Comparison of ENCODE assay signal across 12 cellular contexts in genomic region chr1:207812778-207813512, GRCh38.
DNase-seq lines count a peak whose midpoint lies in the region; ATAC-seq, FAIRE-seq and TF ChIP-seq lines count a peak whose summit lies in the region.
"Had no signal": no experiment of that assay in that cellular context is flagged by ENCODE, and none has a peak within 500 bp of the region (broad histone marks: within the 10 kb centered on the region; RNA-seq: fewer than 3 reads in every experiment).

No MANE protein-coding gene starts in this region.

- no peaks in the 10 kb centered on the region for H3K27me3 Mint-ChIP-seq in Caco-2 (ENCODE audit: insufficient read depth, unreplicated experiment)
- H3K27me3 Mint-ChIP-seq: progenitor cell of endocrine pancreas had no signal

- intact Hi-C loops in adrenal gland (cut with DNase I) = no loop called here
- intact Hi-C loops in left colon (cut with DNase I, micrococcal nuclease) = no loop called here
- intact Hi-C loops in Caco-2 (cut with micrococcal nuclease; ENCODE audit: unreplicated experiment) = loop anchor here (1.0 to 2.0 kb wide), 2 partner anchors 14 to 150 kb away; no protein-coding TSS in a partner anchor

- no peak for ATAC-seq in left colon
- ATAC-seq: foreskin keratinocyte had no signal

- H3K4me3 ChIP-seq in Karpas-422 (ENCODE audit: low read length) = no peak overlapping the region
- no peak overlapping the region for H3K4me3 ChIP-seq in adrenal gland
- H3K4me3 ChIP-seq in stomach smooth muscle (ENCODE audit: low read length in 2 of 2) = peak overlapping the region in 1 of 2 donors; percentile 69
- H3K4me3 ChIP-seq in Caco-2 (ENCODE audit: low read depth, low read length) = no peak overlapping the region

- no peaks in the 10 kb centered on the region for H3K9me3 ChIP-seq in Karpas-422 (ENCODE audit: low read length)
- no peaks in the 10 kb centered on the region for H3K9me3 ChIP-seq in adrenal gland (replicated peaks in 1 of 3)
- H3K9me3 ChIP-seq in stomach smooth muscle (ENCODE audit: control insufficient read depth in 2 of 2, low read length in 2 of 2) = no peaks in the 10 kb centered on the region
- H3K9me3 ChIP-seq in Caco-2 = no peaks in the 10 kb centered on the region

- no peak overlapping the region for H3K27ac Mint-ChIP-seq in Caco-2 (ENCODE audit: unreplicated experiment)
- H3K27ac Mint-ChIP-seq: progenitor cell of endocrine pancreas had no signal

- no peak for FAIRE-seq in GM12892 (lab: Jason Lieb, UNC)

- peaks cover 58% of the 10 kb centered on the region for H3K36me3 Mint-ChIP-seq in Caco-2 (ENCODE audit: insufficient read depth, unreplicated experiment)

- TF ChIP-seq CTCF in adrenal gland (IDR thresholded peaks at IDR 0.05) (no peak), Caco-2 (IDR thresholded peaks at IDR 0.05; ENCODE audit: insufficient read depth in 1 of 2, low read depth in 1 of 2, low read length in 1 of 2, severe bottlenecking in 1 of 2, unreplicated experiment in 1 of 2) (no peak)

- no TSS peak for BruUV-seq in Caco-2 (replicated peaks; lab: Mats Ljungman, UMichigan)

- no peak overlapping the region for H3K4me2 ChIP-seq in Karpas-422 (ENCODE audit: low read depth, low read length, poor library complexity, severe bottlenecking)

- H3K27ac ChIP-seq in Karpas-422 (ENCODE audit: low read length) = peak overlapping the region; percentile 29; the same call in 1 of the 2 replicates
- H3K27ac ChIP-seq in adrenal gland = peak overlapping the region in 4 of 5 donors; percentile 36 to 98 (median 76)
- H3K27ac ChIP-seq in layer of hippocampus (ENCODE audit: low read depth, low read length) = peak overlapping the region; percentile 83
- peak overlapping the region; percentile 81 for H3K27ac ChIP-seq in stomach smooth muscle (ENCODE audit: low read length)
- H3K27ac ChIP-seq: foreskin keratinocyte had no signal

- WGBS in adrenal gland, 4 donors = 66 to 79% (median 71%) methylated on average over 10 of the region's 10 CpGs

- peaks cover 92% of the 10 kb centered on the region for H3K79me2 ChIP-seq in Karpas-422 (ENCODE audit: low read length)

- H3K27me3 ChIP-seq in Karpas-422 (ENCODE audit: low read length) (no peaks in the 10 kb centered on the region), adrenal gland (no peaks in the 10 kb centered on the region), layer of hippocampus (ENCODE audit: control insufficient read depth, insufficient read depth, low read length) (no peaks in the 10 kb centered on the region), stomach smooth muscle (ENCODE audit: control insufficient read depth in 1 of 2, insufficient read depth in 2 of 2, low read length in 2 of 2) (no peaks in the 10 kb centered on the region), Caco-2 (replicated peaks; ENCODE audit: control insufficient read depth, insufficient read depth, low read length) (no peaks in the 10 kb centered on the region)
- H3K27me3 ChIP-seq: foreskin keratinocyte had no signal

- H3K4me3 Mint-ChIP-seq in Caco-2 (ENCODE audit: unreplicated experiment) = no peak overlapping the region

- DNase-seq in Karpas-422 = no peak
- DNase-seq in adrenal gland = peak in 2 of 7 donors; percentile 48 to 62
- DNase-seq in GM12892 (ENCODE audit: insufficient read length) = no peak
- no peak for DNase-seq in left colon
- no peak for DNase-seq in Caco-2
- DNase-seq: COR-L47, foreskin keratinocyte, NCI-H2227 treated with DMSO at 0.1 percent for 48 hours, SHP77 treated with DMSO at 0.1 percent for 48 hours had no signal

- H4K20me1 ChIP-seq in Karpas-422 (ENCODE audit: insufficient read depth, low read depth, low read length) = peaks cover 90% of the 10 kb centered on the region

- H3K4me1 Mint-ChIP-seq in Caco-2 (ENCODE audit: low read depth, unreplicated experiment) = peaks cover 25% of the 10 kb centered on the region

- H3K36me3 ChIP-seq in Karpas-422 (ENCODE audit: insufficient read depth, low read length) (peaks cover 66% of the 10 kb centered on the region), adrenal gland (replicated peaks in 1 of 2) (peaks cover 0 to 98% of the 10 kb centered on the region in 2 donors), stomach smooth muscle (ENCODE audit: control insufficient read depth in 2 of 2, insufficient read depth in 2 of 2, low read length in 2 of 2) (peaks cover 81 to 82% of the 10 kb centered on the region in 2 donors), Caco-2 (ENCODE audit: control insufficient read depth, insufficient read depth, low read length) (peaks cover 3% of the 10 kb centered on the region)

- H2AFZ ChIP-seq in Karpas-422 (ENCODE audit: low read length) = no peak overlapping the region

- CTCF ChIA-PET in Caco-2 (lab: Charles Lee) = interaction anchor here (0.7 to 2.6 kb wide), 4 partner anchors 10 to 150 kb away, joined by 3 to 15 read pairs (median 8); no protein-coding TSS in a partner anchor

- H3K9me3 Mint-ChIP-seq in Caco-2 (ENCODE audit: unreplicated experiment) = no peaks in the 10 kb centered on the region

- TF ChIP-seq POLR2A in adrenal gland (IDR thresholded peaks at IDR 0.05) (no peak), GM12892 (IDR thresholded peaks at IDR 0.05; ENCODE audit: low read depth, low read length) (no peak)

- H3K9ac ChIP-seq in Karpas-422 (ENCODE audit: low read length) = no peak overlapping the region
- peak overlapping the region in 1 of 2 donors; percentile 34 for H3K9ac ChIP-seq in stomach smooth muscle (ENCODE audit: low read length in 2 of 2)

- no peaks in the 10 kb centered on the region for H3K9me2 ChIP-seq in Karpas-422 (replicated peaks; ENCODE audit: insufficient read depth, low read length)

- POLR2A ChIA-PET in Caco-2 (lab: Charles Lee) = no interaction called here

- H3K4me1 ChIP-seq in Karpas-422 (ENCODE audit: low read length) (peaks cover 94% of the 10 kb centered on the region), adrenal gland (replicated peaks in 1 of 2) (peaks cover 52 to 98% of the 10 kb centered on the region in 2 donors), stomach smooth muscle (ENCODE audit: control insufficient read depth, insufficient read depth, low read length) (peaks cover 98% of the 10 kb centered on the region), Caco-2 (no peaks in the 10 kb centered on the region)

Comparison
In these comparisons a context has a peak if more than half of its experiments do, and no peak if none do; other contexts are left out.
1. H3K27ac ChIP-seq: peak in every context shown above with its lines; median percentile 83 in layer of hippocampus; 81 in stomach smooth muscle; 76 in adrenal gland; 29 in Karpas-422.